Comparison of ENCODE assay signal across 8 cellular contexts in genomic region chr16:89720859-89721643, GRCh38. TPM values are rescaled to one million over a fixed set of nuclear protein-coding genes. Genes with fewer than 3 reads are reported as not detected.
DNase-seq lines count a peak whose midpoint lies in the region; ATAC-seq lines count a peak whose summit lies in the region.

A gene with protein sequence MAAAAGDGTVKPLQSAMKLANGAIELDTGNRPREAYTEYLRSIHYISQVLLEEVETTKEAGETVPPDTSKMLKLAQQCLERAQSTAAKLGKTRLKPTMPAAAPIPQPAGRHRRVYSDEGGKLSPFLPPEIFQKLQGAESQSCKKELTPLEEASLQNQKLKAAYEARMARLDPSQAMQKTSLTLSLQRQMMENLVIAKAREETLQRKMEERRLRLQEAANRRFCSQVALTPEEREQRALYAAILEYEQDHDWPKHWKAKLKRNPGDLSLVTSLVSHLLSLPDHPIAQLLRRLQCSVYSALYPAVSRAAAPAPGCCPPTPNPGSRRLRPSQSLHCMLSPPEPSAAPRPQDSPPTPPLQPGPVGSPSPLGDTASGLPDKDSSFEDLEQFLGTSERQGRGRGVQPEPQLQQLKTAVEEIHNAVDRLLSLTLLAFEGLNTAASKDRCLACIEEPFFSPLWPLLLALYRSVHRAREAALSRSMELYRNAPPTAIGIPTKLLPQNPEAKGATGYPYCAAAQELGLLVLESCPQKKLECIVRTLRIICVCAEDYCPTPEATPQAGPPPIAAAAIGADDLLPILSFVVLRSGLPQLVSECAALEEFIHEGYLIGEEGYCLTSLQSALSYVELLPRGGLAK (minus strand): TSS chr16:89720898. CDS start chr16:89720861, 37 bp downstream.
A gene with protein sequence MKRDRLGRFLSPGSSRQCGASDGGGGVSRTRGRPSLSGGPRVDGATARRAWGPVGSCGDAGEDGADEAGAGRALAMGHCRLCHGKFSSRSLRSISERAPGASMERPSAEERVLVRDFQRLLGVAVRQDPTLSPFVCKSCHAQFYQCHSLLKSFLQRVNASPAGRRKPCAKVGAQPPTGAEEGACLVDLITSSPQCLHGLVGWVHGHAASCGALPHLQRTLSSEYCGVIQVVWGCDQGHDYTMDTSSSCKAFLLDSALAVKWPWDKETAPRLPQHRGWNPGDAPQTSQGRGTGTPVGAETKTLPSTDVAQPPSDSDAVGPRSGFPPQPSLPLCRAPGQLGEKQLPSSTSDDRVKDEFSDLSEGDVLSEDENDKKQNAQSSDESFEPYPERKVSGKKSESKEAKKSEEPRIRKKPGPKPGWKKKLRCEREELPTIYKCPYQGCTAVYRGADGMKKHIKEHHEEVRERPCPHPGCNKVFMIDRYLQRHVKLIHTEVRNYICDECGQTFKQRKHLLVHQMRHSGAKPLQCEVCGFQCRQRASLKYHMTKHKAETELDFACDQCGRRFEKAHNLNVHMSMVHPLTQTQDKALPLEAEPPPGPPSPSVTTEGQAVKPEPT (plus strand): TSS chr16:89721537. CDS start chr16:89721641, 104 bp downstream.

- peak within 1 kb of the TSS; percentile 95 to 99 (median 96) for H3K27ac Mint-ChIP-seq in IgD-negative memory B cell

- in situ Hi-C loops in Caki2 (cut with HindIII; ENCODE audit: low pct_unique_long_range_greater_than_20kb, low sequenced_read_pairs) = no loop called here

- no peaks in the 10 kb centered on the region for H3K9me3 Mint-ChIP-seq in IgD-negative memory B cell

- H3K4me1 ChIP-seq in neuron (ENCODE audit: insufficient read depth, low read length) = peaks cover 19% of the 10 kb centered on the region
- H3K4me1 ChIP-seq in subcutaneous abdominal adipose tissue (ENCODE audit: control insufficient read depth in 5 of 5, insufficient read depth in 5 of 5, low read length in 5 of 5) = peaks cover 5 to 47% (median 30%) of the 10 kb centered on the region in 5 donors

- H3K9ac ChIP-seq in subcutaneous abdominal adipose tissue (ENCODE audit: low read length in 5 of 5) = peak within 1 kb of the TSS; percentile 26 to 80 (median 76)

- H3K36me3 ChIP-seq in neuron (ENCODE audit: insufficient read depth, low read length) (peaks cover 18% of the 10 kb centered on the region), subcutaneous abdominal adipose tissue (ENCODE audit: control insufficient read depth in 5 of 5, insufficient read depth in 5 of 5, low read length in 5 of 5) (peaks cover 0 to 22% (median 16%) of the 10 kb centered on the region in 5 donors)

- H3K36me3 Mint-ChIP-seq in IgD-negative memory B cell = peaks cover 4% of the 10 kb centered on the region

- ATAC-seq in GM21381 (IDR thresholded peaks at IDR 0.05; ENCODE audit: unreplicated experiment) = peak; percentile 47

- peak within 1 kb of the TSS; percentile 75 for H2AFZ ChIP-seq in neuron (ENCODE audit: low read depth, low read length)

- H3K4me3 Mint-ChIP-seq in IgD-negative memory B cell = peak within 1 kb of the TSS; percentile 92 to 98 (median 94)

- peak within 1 kb of the TSS; percentile 80 for H3K27ac ChIP-seq in subcutaneous abdominal adipose tissue (ENCODE audit: low read depth, low read length)

- no peaks in the 10 kb centered on the region for H3K27me3 Mint-ChIP-seq in IgD-negative memory B cell

- H3K9me3 ChIP-seq in neuron (ENCODE audit: low read length) = no peaks in the 10 kb centered on the region
- no peaks in the 10 kb centered on the region for H3K9me3 ChIP-seq in subcutaneous abdominal adipose tissue (ENCODE audit: control insufficient read depth in 5 of 5, low read length in 5 of 5)

- peaks cover 15 to 19% (median 17%) of the 10 kb centered on the region in 3 donors for H3K4me1 Mint-ChIP-seq in IgD-negative memory B cell

- DNase-seq in Caki2 (ENCODE audit: low read depth) (peak; percentile 86), SHP77 treated with DMSO at 0.1 percent for 48 hours (lab: John Stamatoyannopoulos, UW) (peak; percentile 63), activated gamma-delta T cell treated with Interleukin-2 at 50 U/mL for 16 hours (peak; percentile 85), foreskin melanocyte (peak; percentile 66)

- no peaks in the 10 kb centered on the region for H3K27me3 ChIP-seq in neuron (ENCODE audit: insufficient read depth, low read length)
- no peaks in the 10 kb centered on the region for H3K27me3 ChIP-seq in subcutaneous abdominal adipose tissue (ENCODE audit: control insufficient read depth in 5 of 5, insufficient read depth in 4 of 5, low read length in 5 of 5)

- peak within 1 kb of the TSS; percentile 75 for H3K4me3 ChIP-seq in neuron (ENCODE audit: low read length)
- H3K4me3 ChIP-seq in subcutaneous abdominal adipose tissue (ENCODE audit: low read depth in 1 of 5, low read length in 5 of 5) = peak within 1 kb of the TSS; percentile 71 to 92 (median 81)

RNA-seq across cellular contexts. Expression of the first gene that starts in this region (rescaled TPM):
- 13.5 and 19.1 TPM in 2 replicates for total RNA-seq in Caki2 (2014; rRNA removed; shearing (Covaris generic); ENCODE audit: low replicate concordance)
- 1.6 TPM for polyA plus RNA-seq in IgD-negative memory B cell

RNA-seq across cellular contexts. Expression of the second gene that starts in this region (rescaled TPM):
- total RNA-seq in Caki2 (2014; rRNA removed; shearing (Covaris generic); ENCODE audit: low replicate concordance) = 7.6 and 12.9 TPM in 2 replicates
- polyA plus RNA-seq in IgD-negative memory B cell = 24.6 TPM

Comparison
In these comparisons a context has a peak if more than half of its experiments do, and no peak if none do; other contexts are left out.
1. Peak in every context shown above with its lines: DNase-seq, ATAC-seq, H3K4me3 ChIP-seq and H3K27ac ChIP-seq.